In genomic region chr6:116016846-116017545, GRCh38 we compare ENCODE assay signal across 8 cellular contexts. TPM values are rescaled to one million over a fixed set of nuclear protein-coding genes. Genes with fewer than 3 reads are reported as not detected.
DNase-seq lines count a peak whose midpoint lies in the region; ATAC-seq lines count a peak whose summit lies in the region.

No MANE protein-coding gene starts in this region.

- peak; percentile 28 for ATAC-seq in HG02678 (IDR thresholded peaks at IDR 0.05; ENCODE audit: unreplicated experiment)
- no peak for ATAC-seq in HG03039 (IDR thresholded peaks at IDR 0.05; ENCODE audit: unreplicated experiment)

- no peak overlapping the region for H2BK5ac ChIP-seq in mesenchymal stem cell (ENCODE audit: low read depth, low read length, poor library complexity, severe bottlenecking)

- H3K4me1 ChIP-seq in mesenchymal stem cell (ENCODE audit: control insufficient read depth, insufficient read depth, low read depth, low read length): peaks cover 7% of the 10 kb centered on the region

- peak overlapping the region; percentile 83 for H3K27ac ChIP-seq in mesenchymal stem cell (ENCODE audit: low read length, poor library complexity, severe bottlenecking)

- H3K79me1 ChIP-seq in mesenchymal stem cell (replicated peaks; ENCODE audit: low read length, poor library complexity, severe bottlenecking): peaks cover 4% of the 10 kb centered on the region

- no peak overlapping the region for H3K4me3 ChIP-seq in mesenchymal stem cell (ENCODE audit: insufficient read depth in 1 of 2, low read depth in 1 of 2, low read length in 2 of 2)

- WGBS in mesenchymal stem cell: 83% methylated on average over 4 of the region's 4 CpGs

- no peaks in the 10 kb centered on the region for H3K36me3 ChIP-seq in mesenchymal stem cell (ENCODE audit: control insufficient read depth in 1 of 2, insufficient read depth in 2 of 2, low read depth in 1 of 2, low read length in 2 of 2)

- no peak overlapping the region for H2AFZ ChIP-seq in mesenchymal stem cell (ENCODE audit: low read depth, low read length)

- no peak overlapping the region for H3K18ac ChIP-seq in mesenchymal stem cell (ENCODE audit: low read depth in 1 of 2, low read length in 2 of 2)

- peak overlapping the region; percentile 49 for H2AK5ac ChIP-seq in mesenchymal stem cell (ENCODE audit: low read length, severe bottlenecking)

- H2BK12ac ChIP-seq in mesenchymal stem cell (ENCODE audit: low read length in 2 of 2): peak overlapping the region in 1 of 2 experiments; percentile 51

- H4K91ac ChIP-seq in mesenchymal stem cell (ENCODE audit: low read length): no peak overlapping the region

- DNase-seq in DMS53 (lab: John Stamatoyannopoulos, UW): peak; percentile 68
- peak; percentile 37 for DNase-seq in brain pericyte (ENCODE audit: low read depth, low spot score)
- DNase-seq in mesenchymal stem cell: no peak
- no peak for DNase-seq in NCI-H1436 (lab: John Stamatoyannopoulos, UW)
- DNase-seq in activated CD4-positive, CD25-positive, alpha-beta regulatory T cell treated with anti-CD3 and anti-CD28 coated beads, Interleukin-2, amount 50 U/mL, for 72 hours: no peak
- DNase-seq in activated T-cell treated with anti-CD3 and anti-CD28 coated beads, Interleukin-2, amount 50 U/mL, for 48 hours: no peak

- no peak overlapping the region for H3K9ac ChIP-seq in mesenchymal stem cell (ENCODE audit: low read length)

- no peaks in the 10 kb centered on the region for H3K27me3 ChIP-seq in mesenchymal stem cell (ENCODE audit: control insufficient read depth in 1 of 2, insufficient read depth in 1 of 2, low read length in 2 of 2)

- no peak overlapping the region for H2BK15ac ChIP-seq in mesenchymal stem cell (ENCODE audit: low read depth, poor library complexity, severe bottlenecking)

- no peak overlapping the region for H3K23ac ChIP-seq in mesenchymal stem cell (ENCODE audit: low read length in 2 of 2)

- H3K4ac ChIP-seq in mesenchymal stem cell (ENCODE audit: low read depth in 1 of 2, low read length in 2 of 2): no peak overlapping the region

- H3K4me2 ChIP-seq in mesenchymal stem cell (ENCODE audit: low read length, poor library complexity, severe bottlenecking): no peak overlapping the region

- H4K8ac ChIP-seq in mesenchymal stem cell (ENCODE audit: low read length): no peak overlapping the region

- no peak overlapping the region for H3K14ac ChIP-seq in mesenchymal stem cell (ENCODE audit: low read length in 2 of 2)

- H2BK120ac ChIP-seq in mesenchymal stem cell (ENCODE audit: low read depth, low read length): no peak overlapping the region

- H3K9me3 ChIP-seq in mesenchymal stem cell (ENCODE audit: control insufficient read depth, low read length): no peaks in the 10 kb centered on the region

RNA-seq across cellular contexts. Expression of gene FRK, which starts 43.7 kb away (rescaled TPM):
- polyA plus RNA-seq in mesenchymal stem cell (2013, experiment 1 of 2): 0.03 TPM
- 0.04 TPM for polyA plus RNA-seq in mesenchymal stem cell (2013, experiment 2 of 2)

Comparison
In these comparisons a context has a peak if more than half of its experiments do, and no peak if none do; other contexts are left out.
1. DNase-seq: peak in DMS53 (single experiment) and brain pericyte (single experiment); none in mesenchymal stem cell (single experiment), NCI-H1436 (single experiment), activated CD4-positive, CD25-positive, alpha-beta regulatory T cell treated with anti-CD3 and anti-CD28 coated beads, Interleukin-2, amount 50 U/mL, for 72 hours (single experiment) and activated T-cell treated with anti-CD3 and anti-CD28 coated beads, Interleukin-2, amount 50 U/mL, for 48 hours (0 of 2).